13 cellular contexts compared by ENCODE assay signal in the genomic region with DNA sequence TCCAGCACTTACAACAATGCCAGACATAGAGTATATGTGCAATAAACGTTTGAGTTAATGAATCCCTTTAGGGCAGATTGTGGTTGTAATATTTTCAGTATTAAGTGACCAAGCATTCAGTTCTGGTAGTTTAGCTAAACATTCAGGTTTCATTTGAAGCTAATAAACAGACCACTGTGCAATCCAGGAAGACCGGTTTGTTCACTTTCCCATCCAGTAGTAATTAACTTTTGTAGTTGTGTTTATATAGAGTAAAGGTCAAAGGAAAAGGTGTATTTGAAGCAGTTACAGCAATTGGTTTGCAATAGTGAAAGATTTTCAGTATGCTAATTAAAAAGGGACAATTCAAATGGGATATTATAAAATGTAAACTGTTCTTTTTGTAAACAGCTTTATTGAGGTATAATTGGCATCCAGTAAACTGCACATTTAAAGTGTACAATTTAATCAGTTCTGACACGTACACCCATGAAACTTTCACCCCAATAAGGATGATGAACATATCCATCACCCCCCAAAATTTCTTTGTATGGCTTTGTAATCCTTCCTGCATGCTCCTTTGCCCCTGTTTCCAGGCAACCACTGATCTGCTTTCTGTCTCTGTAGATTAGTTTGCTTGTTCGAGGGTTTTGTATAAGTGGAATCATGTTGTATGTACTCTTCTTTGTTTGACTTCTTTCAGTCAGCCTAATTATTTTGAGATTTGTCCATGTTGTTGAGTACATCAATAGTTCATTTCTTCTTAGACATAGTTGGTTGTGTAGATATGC. TPM values are rescaled to one million over a fixed set of nuclear protein-coding genes. Genes with fewer than 3 reads are reported as not detected.
A peak's percentile ranks its signal among the peaks of the same experiment; 100 is the strongest.
DNase-seq lines count a peak whose midpoint lies in the region; ATAC-seq and TF ChIP-seq lines count a peak whose summit lies in the region.
"Had no signal": no experiment of that assay in that cellular context is flagged by ENCODE, and none has a peak within 500 bp of the region (broad histone marks: within the 10 kb centered on the region; RNA-seq: fewer than 3 reads in every experiment).

No MANE protein-coding gene starts in this region.

- no peak overlapping the region for H2AFZ ChIP-seq in HCT116 (ENCODE audit: low read depth, low read length, poor library complexity, severe bottlenecking)

- H3K9me3 ChIP-seq in HCT116 (ENCODE audit: control insufficient read depth in 1 of 2, insufficient read depth in 1 of 2, low read depth in 1 of 2, low read length in 2 of 2) (no peaks in the 10 kb centered on the region), gastrocnemius medialis (no peaks in the 10 kb centered on the region)
- H3K9me3 ChIP-seq: SJCRH30 had no signal

- TF ChIP-seq CTCF in HCT116 (IDR thresholded peaks at IDR 0.05 in 2 of 3, conservative IDR thresholded peaks at IDR 0.05 in 1 of 3; ENCODE audit: borderline replicate concordance in 1 of 3, insufficient read depth in 1 of 3, low read depth in 2 of 3, low read length in 2 of 3) (no peak), gastrocnemius medialis (IDR thresholded peaks at IDR 0.05 in 4 of 5, conservative IDR thresholded peaks at IDR 0.05 in 1 of 5) (no peak), natural killer cell (IDR thresholded peaks at IDR 0.05) (no peak)

- intact Hi-C loops in HCT116 (cut with micrococcal nuclease), result loop anchor here (10.0 kb wide), 1 partner anchor 173 kb away; the partner anchor contains the start of gene ERCC4
- intact Hi-C loops in gastrocnemius medialis (cut with DNase I; ENCODE audit: low total_unique reads), result no loop called here
- intact Hi-C loops in head of caudate nucleus (cut with DNase I), result no loop called here
- intact Hi-C loops in natural killer cell (cut with micrococcal nuclease), result no loop called here

- H3K4me1 ChIP-seq in HCT116 (ENCODE audit: control insufficient read depth in 1 of 2, insufficient read depth in 2 of 2, low read length in 2 of 2) (peaks cover 64 to 73% of the 10 kb centered on the region in 2 experiments), gastrocnemius medialis (peaks cover 67 to 77% of the 10 kb centered on the region in 2 donors)
- H3K4me1 ChIP-seq: SJCRH30 had no signal

- DNase-seq in HCT116 (ENCODE audit: low read depth, low spot score), result peak; percentile 76
- DNase-seq in NCI-H510A treated with DMSO at 0.1 percent for 48 hours (lab: John Stamatoyannopoulos, UW), result peak; percentile 88
- DNase-seq in foreskin melanocyte, result peak; percentile 66
- DNase-seq in gastrocnemius medialis, result no peak
- no peak for DNase-seq in head of caudate nucleus
- DNase-seq in natural killer cell, result no peak
- no peak for DNase-seq in immature natural killer cell
- DNase-seq: activated CD4-positive, alpha-beta T cell treated with anti-CD3 and anti-CD28 coated beads for 36 hours; activated naive CD4-positive, alpha-beta T cell treated with anti-CD3 and anti-CD28 coated beads, Interleukin-2, amount 10 ng/mL, durations not matched to agents 7 days and 5 days; CD4-positive, alpha-beta memory T cell; dorsolateral prefrontal cortex; SJCRH30 had no signal

- H3K27me3 Mint-ChIP-seq in natural killer cell (ENCODE audit: low read depth in 2 of 2) (no peaks in the 10 kb centered on the region), immature natural killer cell (ENCODE audit: low read depth in 3 of 3) (no peaks in the 10 kb centered on the region)
- H3K27me3 Mint-ChIP-seq: activated CD4-positive, alpha-beta T cell treated with anti-CD3 and anti-CD28 coated beads for 36 hours; activated naive CD4-positive, alpha-beta T cell treated with anti-CD3 and anti-CD28 coated beads, Interleukin-2, amount 10 ng/mL, durations not matched to agents 7 days and 5 days; CD4-positive, alpha-beta memory T cell had no signal

- RAD21 ChIA-PET in HCT116 (lab: Charles Lee; ENCODE audit: low non-redundant PET in 1 of 2, low total read pairs in 2 of 2, uncharacterized antibody in 2 of 2, unreplicated experiment in 2 of 2), result no interaction called here

- no TSS peak for BruUV-seq in HCT116 (replicated peaks; lab: Mats Ljungman, UMichigan)

- H3K9me3 Mint-ChIP-seq in natural killer cell (no peaks in the 10 kb centered on the region), immature natural killer cell (no peaks in the 10 kb centered on the region)
- H3K9me3 Mint-ChIP-seq: activated naive CD4-positive, alpha-beta T cell treated with anti-CD3 and anti-CD28 coated beads, Interleukin-2, amount 10 ng/mL, durations not matched to agents 7 days and 5 days had no signal

- POLR2A ChIA-PET in HCT116 (lab: Charles Lee), result interaction anchor here (1.1 to 1.5 kb wide), 3 partner anchors 15 to 31 kb away, joined by 3 to 4 read pairs (median 3); no protein-coding TSS in a partner anchor

- peak overlapping the region; percentile 21 for H3K9ac ChIP-seq in HCT116 (ENCODE audit: low read length)

- no peaks in the 10 kb centered on the region for H3K9me2 ChIP-seq in HCT116 (ENCODE audit: insufficient read depth)

- H3K4me3 ChIP-seq in HCT116 (replicated peaks in 1 of 2; ENCODE audit: low read depth in 1 of 2, low read length in 2 of 2) (peak overlapping the region; percentile 5 to 49; a peak in 3 of 4 replicates), gastrocnemius medialis (no peak overlapping the region)
- H3K4me3 ChIP-seq: dorsolateral prefrontal cortex, SJCRH30 had no signal

- H3K4me1 Mint-ChIP-seq in natural killer cell, result peaks cover 15 to 16% of the 10 kb centered on the region in 2 donors
- peaks cover 10 to 15% of the 10 kb centered on the region in 2 donors for H3K4me1 Mint-ChIP-seq in immature natural killer cell

- ATAC-seq in HCT116, result peak; percentile 56
- ATAC-seq in gastrocnemius medialis, result no peak
- no peak for ATAC-seq in natural killer cell
- no peak for ATAC-seq in HG02884 (IDR thresholded peaks at IDR 0.05; ENCODE audit: unreplicated experiment)
- ATAC-seq: activated CD4-positive, alpha-beta T cell treated with anti-CD3 and anti-CD28 coated beads for 36 hours had no signal

- H3K27ac ChIP-seq in HCT116 (ENCODE audit: low read depth, low read length), result peak overlapping the region; percentile 79
- peak overlapping the region in 3 of 4 donors; percentile 13 to 28 (median 21) for H3K27ac ChIP-seq in gastrocnemius medialis
- H3K27ac ChIP-seq: SJCRH30 had no signal

- H3K4me3 Mint-ChIP-seq in natural killer cell (no peak overlapping the region), immature natural killer cell (no peak overlapping the region)
- H3K4me3 Mint-ChIP-seq: activated CD4-positive, alpha-beta T cell treated with anti-CD3 and anti-CD28 coated beads for 36 hours; activated naive CD4-positive, alpha-beta T cell treated with anti-CD3 and anti-CD28 coated beads, Interleukin-2, amount 10 ng/mL, durations not matched to agents 7 days and 5 days; CD4-positive, alpha-beta memory T cell had no signal

- peaks cover 81% of the 10 kb centered on the region for H3K79me2 ChIP-seq in HCT116 (ENCODE audit: insufficient read depth, low read length)

- H3K27me3 ChIP-seq in HCT116 (ENCODE audit: insufficient read depth, low read length), result no peaks in the 10 kb centered on the region
- H3K27me3 ChIP-seq in gastrocnemius medialis, result no peaks in the 10 kb centered on the region
- H3K27me3 ChIP-seq: dorsolateral prefrontal cortex, SJCRH30 had no signal

- H3K36me3 ChIP-seq in HCT116 (ENCODE audit: control insufficient read depth in 1 of 2, insufficient read depth in 2 of 2, low read length in 2 of 2) (no peaks in the 10 kb centered on the region), gastrocnemius medialis (no peaks in the 10 kb centered on the region)

- H4K20me1 ChIP-seq in HCT116 (ENCODE audit: insufficient read depth), result no peaks in the 10 kb centered on the region; the same call in 1 of the 2 replicates

- TF ChIP-seq RAD21 in HCT116 (IDR thresholded peaks at IDR 0.05; ENCODE audit: low read depth), result 0 out of 2 replicates have a peak, but pooled peaks have one; percentile 18

- H3K4me2 ChIP-seq in HCT116 (ENCODE audit: low read length), result peak overlapping the region; percentile 70

- CTCF ChIA-PET in HCT116 (lab: Charles Lee), result no interaction called here

- no peaks in the 10 kb centered on the region for H3K36me3 Mint-ChIP-seq in natural killer cell
- no peaks in the 10 kb centered on the region for H3K36me3 Mint-ChIP-seq in immature natural killer cell

- TF ChIP-seq POLR2A in HCT116 (IDR thresholded peaks at IDR 0.05; ENCODE audit: borderline replicate concordance, extremely low read depth, insufficient read depth, insufficient read length) (no peak), gastrocnemius medialis (IDR thresholded peaks at IDR 0.05) (no peak)

- in situ Hi-C loops in gastrocnemius medialis (cut with MboI; ENCODE audit: low sequenced_read_pairs in 4 of 4), result no loop called here

- H3K27ac Mint-ChIP-seq in natural killer cell (no peak overlapping the region), immature natural killer cell (no peak overlapping the region)
- H3K27ac Mint-ChIP-seq: activated CD4-positive, alpha-beta T cell treated with anti-CD3 and anti-CD28 coated beads for 36 hours; activated naive CD4-positive, alpha-beta T cell treated with anti-CD3 and anti-CD28 coated beads, Interleukin-2, amount 10 ng/mL, durations not matched to agents 7 days and 5 days had no signal

TF ChIP-seq in HCT116, 20 proteins besides CTCF, POLR2A, EP300 and RAD21 (continues in another document):
- TF ChIP-seq JUND (IDR thresholded peaks at IDR 0.05) (peak; percentile 67), SIN3A (IDR thresholded peaks at IDR 0.05; ENCODE audit: low read depth) (peak; percentile 65), ZBTB33 (IDR thresholded peaks at IDR 0.05; ENCODE audit: extremely low read depth, insufficient replicate concordance, low read length) (no peak), FOSL1 (IDR thresholded peaks at IDR 0.05; ENCODE audit: low read depth) (peak; percentile 41; the same call in 1 of the 2 replicates), ZFX (IDR thresholded peaks at IDR 0.05) (no peak), TCF7L2 (IDR thresholded peaks at IDR 0.05; ENCODE audit: borderline replicate concordance, extremely low read depth, insufficient read depth, insufficient read length) (no peak)

RNA-seq across cellular contexts. Expression of gene MRTFB, which starts 26.2 kb away (rescaled TPM):
- total RNA-seq in HCT116 (2021; ENCODE audit: unreplicated experiment) (39.0 TPM), gastrocnemius medialis (10 to 100 TPM; 12.7 to 20.4 (median 14.8) TPM), natural killer cell (10 to 100 TPM; 12.8 to 22.8 (median 19.6) TPM)
- polyA plus RNA-seq in HCT116 (2012), result 8.6 and 11.7 TPM in 2 replicates
- 1 to 10 TPM; 2.1 to 3.6 (median 3.6) TPM for polyA plus RNA-seq in immature natural killer cell

Comparison
In these comparisons a context has a peak if more than half of its experiments do, and no peak if none do; other contexts are left out.
1. DNase-seq: peak in HCT116 (single experiment), NCI-H510A treated with DMSO at 0.1 percent for 48 hours (single experiment) and foreskin melanocyte (single experiment); none in gastrocnemius medialis (0 of 2), head of caudate nucleus (0 of 42), natural killer cell (single experiment) and immature natural killer cell (0 of 3).
2. H3K4me3 ChIP-seq: peak in HCT116 (2 of 2); none in gastrocnemius medialis (0 of 4).